Comparison of ENCODE assay signal across 8 cellular contexts in the genomic region with DNA sequence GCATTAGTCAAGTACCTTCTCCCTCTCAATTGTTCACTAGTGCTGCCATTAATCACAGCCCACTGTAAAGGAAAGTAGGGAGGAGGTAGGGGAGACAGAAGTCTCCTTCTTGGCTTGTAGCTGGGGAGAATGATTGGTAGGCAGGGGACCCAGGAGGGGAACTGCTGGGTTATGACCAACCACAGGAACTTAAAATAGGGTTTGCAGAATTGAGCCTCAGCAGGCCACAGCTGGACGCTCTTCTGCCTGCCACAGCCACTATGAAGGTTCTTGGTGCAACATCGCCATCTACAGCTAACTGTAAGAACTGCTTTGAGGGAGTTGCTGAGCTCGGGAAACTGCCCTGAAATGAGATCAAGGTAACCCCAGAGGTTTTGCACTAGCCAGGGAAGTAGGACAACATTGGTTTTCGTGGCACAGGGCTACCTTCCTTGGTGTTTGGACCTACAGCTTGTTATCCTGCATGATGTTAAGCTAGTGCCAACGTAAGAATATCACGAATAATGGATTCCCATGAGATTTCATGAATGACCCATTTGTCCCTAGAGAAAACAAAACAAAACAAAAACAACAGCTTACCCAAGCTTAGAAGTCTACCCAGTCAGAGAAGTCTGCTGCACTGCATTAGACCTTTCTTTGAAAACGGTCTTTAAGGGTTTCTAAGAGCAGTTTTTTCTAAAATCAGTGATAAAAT.
A peak's percentile ranks its signal among the peaks of the same experiment; 100 is the strongest.
DNase-seq lines count a peak whose midpoint lies in the region; ATAC-seq, FAIRE-seq and TF ChIP-seq lines count a peak whose summit lies in the region.

No MANE protein-coding gene starts in this region.

- no peaks in the 10 kb centered on the region for H4K20me1 ChIP-seq in K562 (replicated peaks; ENCODE audit: control insufficient read depth, insufficient read depth, low read length)

- DNase-seq in GM06990 (ENCODE audit: extremely low read depth, insufficient read length) (no peak), GM20000 (ENCODE audit: low spot score) (peak; percentile 46), NCI-H748 (lab: John Stamatoyannopoulos, UW; ENCODE audit: unreplicated experiment) (peak; percentile 33), K562 (ENCODE audit: extremely low read depth in 1 of 4, low spot score in 3 of 4) (peak; percentile 7 to 39 (median 14)), iPS-NIHi7 (ENCODE audit: extremely low spot score) (peak; percentile 75), suprapubic skin (ENCODE audit: low spot score in 2 of 2) (peak in 1 of 2 donors; percentile 56)
- DNase-seq in CD4-positive, alpha-beta memory T cell: no peak

- ATAC-seq in HG03457 (IDR thresholded peaks at IDR 0.05; ENCODE audit: unreplicated experiment) (peak; percentile 94), K562 (peak; percentile 33; the same call in 1 of the 3 replicates)

- no peaks in the 10 kb centered on the region for H3K4me1 ChIP-seq in K562 (replicated peaks in 1 of 2; ENCODE audit: control insufficient read depth in 2 of 2, insufficient read depth in 2 of 2, low read length in 2 of 2)
- H3K4me1 ChIP-seq in suprapubic skin: no peaks in the 10 kb centered on the region
- no peaks in the 10 kb centered on the region for H3K4me1 ChIP-seq in CD4-positive, alpha-beta memory T cell (ENCODE audit: insufficient read depth, low read length)

- H3K9me3 ChIP-seq in K562 (replicated peaks; ENCODE audit: control insufficient read depth, insufficient read depth, low read depth, low read length) (no peaks in the 10 kb centered on the region), suprapubic skin (no peaks in the 10 kb centered on the region)
- no peaks in the 10 kb centered on the region for H3K9me3 ChIP-seq in CD4-positive, alpha-beta memory T cell (ENCODE audit: control insufficient read depth in 1 of 2, low read length in 2 of 2)

- TF ChIP-seq RAD21 in K562 (CRISPR knock-in tag; conservative IDR thresholded peaks at IDR 0.05 in 1 of 2, IDR thresholded peaks at IDR 0.05 in 1 of 2): peak; percentile 31 to 46

- CTCF ChIA-PET in K562 (lab: Yijun Ruan, JAX; ENCODE audit: low intra/inter-chr PET ratio): interaction anchor here (1.0 kb wide), 1 partner anchor 1064 kb away, joined by 3 read pairs; no protein-coding TSS in a partner anchor
- CTCF ChIA-PET in CD4-positive, alpha-beta memory T cell (lab: Charles Lee; ENCODE audit: partially characterized antibody): no interaction called here

- no peaks in the 10 kb centered on the region for H3K36me3 Mint-ChIP-seq in CD4-positive, alpha-beta memory T cell

- FAIRE-seq in K562 (lab: Jason Lieb, UNC): no peak

- H3K9ac ChIP-seq in K562 (ENCODE audit: insufficient read depth in 1 of 2, low read depth in 2 of 2, low read length in 2 of 2): no peak overlapping the region

- no peaks in the 10 kb centered on the region for H3K27me3 Mint-ChIP-seq in CD4-positive, alpha-beta memory T cell

- POLR2A ChIA-PET in K562 (lab: Yijun Ruan, JAX): no interaction called here
- POLR2A ChIA-PET in CD4-positive, alpha-beta memory T cell (lab: Charles Lee; ENCODE audit: partially characterized antibody): no interaction called here

- no peak overlapping the region for H3K4me3 Mint-ChIP-seq in CD4-positive, alpha-beta memory T cell

- no peaks in the 10 kb centered on the region for H3K9me1 ChIP-seq in K562 (ENCODE audit: control insufficient read depth, insufficient read depth, low read length)

- no peaks in the 10 kb centered on the region for H3K27me3 ChIP-seq in GM06990 (replicated peaks; ENCODE audit: control insufficient read depth, insufficient read depth, low read length)
- H3K27me3 ChIP-seq in K562 (ENCODE audit: control insufficient read depth in 2 of 2, insufficient read depth in 2 of 2, low read length in 2 of 2): no peaks in the 10 kb centered on the region
- H3K27me3 ChIP-seq in suprapubic skin: no peaks in the 10 kb centered on the region
- no peaks in the 10 kb centered on the region for H3K27me3 ChIP-seq in CD4-positive, alpha-beta memory T cell (ENCODE audit: insufficient read depth, low read length)

- no TSS peak for BruUV-seq in K562 (replicated peaks; lab: Mats Ljungman, UMichigan)

- no peak overlapping the region for H3K27ac Mint-ChIP-seq in CD4-positive, alpha-beta memory T cell

- no peak for TF ChIP-seq POLR2A in K562 (conservative IDR thresholded peaks at IDR 0.05)
- no peak for TF ChIP-seq POLR2A in suprapubic skin (IDR thresholded peaks at IDR 0.05)

- peak; percentile 72 for TF ChIP-seq CTCF in GM06990 (IDR thresholded peaks at IDR 0.05; ENCODE audit: insufficient read depth, low read length, poor library complexity, severe bottlenecking)
- peak; percentile 80 for TF ChIP-seq CTCF in GM20000 (IDR thresholded peaks at IDR 0.05; ENCODE audit: extremely low read depth, missing control alignments)
- TF ChIP-seq CTCF in K562 (IDR thresholded peaks at IDR 0.05 in 2 of 3, conservative IDR thresholded peaks at IDR 0.05 in 1 of 3; ENCODE audit: insufficient read depth in 2 of 3, low read depth in 1 of 3, low read length in 3 of 3): peak; percentile 11 to 52 (median 43); a peak in 5 of 6 replicates
- TF ChIP-seq CTCF in suprapubic skin (IDR thresholded peaks at IDR 0.05): peak; percentile 50 to 76

- no peaks in the 10 kb centered on the region for H3K4me1 Mint-ChIP-seq in CD4-positive, alpha-beta memory T cell

- no peaks in the 10 kb centered on the region for H3K79me2 ChIP-seq in K562 (ENCODE audit: control insufficient read depth, insufficient read depth, low read length)

- H2AFZ ChIP-seq in K562 (ENCODE audit: low read depth, low read length): no peak overlapping the region

- peaks cover 0 to 9% (median 4%) of the 10 kb centered on the region in 8 donors for H3K9me3 Mint-ChIP-seq in CD4-positive, alpha-beta memory T cell

- H3K4me3 ChIP-seq in GM06990 (replicated peaks; ENCODE audit: low read depth, low read length) (no peak overlapping the region), K562 (no peak overlapping the region), suprapubic skin (no peak overlapping the region)
- H3K4me3 ChIP-seq in CD4-positive, alpha-beta memory T cell (ENCODE audit: low read length in 2 of 2): no peak overlapping the region

- no peaks in the 10 kb centered on the region for H3K36me3 ChIP-seq in GM06990 (ENCODE audit: control insufficient read depth, insufficient read depth, low read length)
- no peaks in the 10 kb centered on the region for H3K36me3 ChIP-seq in K562 (ENCODE audit: control insufficient read depth, insufficient read depth, low read length)
- H3K36me3 ChIP-seq in suprapubic skin: no peaks in the 10 kb centered on the region
- no peaks in the 10 kb centered on the region for H3K36me3 ChIP-seq in CD4-positive, alpha-beta memory T cell (ENCODE audit: insufficient read depth, low read length)

- TF ChIP-seq EP300 in K562 (IDR thresholded peaks at IDR 0.05; ENCODE audit: low read length): no peak
- no peak for TF ChIP-seq EP300 in suprapubic skin (IDR thresholded peaks at IDR 0.05)

- in situ Hi-C loops in K562 (cut with MboI): no loop called here

- intact Hi-C loops in K562 (cut with micrococcal nuclease): no loop called here
- intact Hi-C loops in CD4-positive, alpha-beta memory T cell (cut with micrococcal nuclease): no loop called here

- H3K27ac ChIP-seq in K562 (ENCODE audit: extremely low read depth, low read depth, low read length): no peak overlapping the region
- H3K27ac ChIP-seq in suprapubic skin: no peak overlapping the region
- H3K27ac ChIP-seq in CD4-positive, alpha-beta memory T cell (ENCODE audit: low read depth, low read length): no peak overlapping the region

- WGBS in K562 (ENCODE audit: insufficient coverage, low coverage, missing lambda C conversion rate): 2% methylated on average over 7 of the region's 7 CpGs
- WGBS in suprapubic skin: 10% methylated on average over 7 of the region's 7 CpGs

- no peak overlapping the region for H3K4me2 ChIP-seq in K562 (ENCODE audit: insufficient read depth, low read length)

TF ChIP-seq in K562, 482 proteins besides CTCF, POLR2A, EP300 and RAD21 (continues in another document):
- TF ChIP-seq, protein P1, sequence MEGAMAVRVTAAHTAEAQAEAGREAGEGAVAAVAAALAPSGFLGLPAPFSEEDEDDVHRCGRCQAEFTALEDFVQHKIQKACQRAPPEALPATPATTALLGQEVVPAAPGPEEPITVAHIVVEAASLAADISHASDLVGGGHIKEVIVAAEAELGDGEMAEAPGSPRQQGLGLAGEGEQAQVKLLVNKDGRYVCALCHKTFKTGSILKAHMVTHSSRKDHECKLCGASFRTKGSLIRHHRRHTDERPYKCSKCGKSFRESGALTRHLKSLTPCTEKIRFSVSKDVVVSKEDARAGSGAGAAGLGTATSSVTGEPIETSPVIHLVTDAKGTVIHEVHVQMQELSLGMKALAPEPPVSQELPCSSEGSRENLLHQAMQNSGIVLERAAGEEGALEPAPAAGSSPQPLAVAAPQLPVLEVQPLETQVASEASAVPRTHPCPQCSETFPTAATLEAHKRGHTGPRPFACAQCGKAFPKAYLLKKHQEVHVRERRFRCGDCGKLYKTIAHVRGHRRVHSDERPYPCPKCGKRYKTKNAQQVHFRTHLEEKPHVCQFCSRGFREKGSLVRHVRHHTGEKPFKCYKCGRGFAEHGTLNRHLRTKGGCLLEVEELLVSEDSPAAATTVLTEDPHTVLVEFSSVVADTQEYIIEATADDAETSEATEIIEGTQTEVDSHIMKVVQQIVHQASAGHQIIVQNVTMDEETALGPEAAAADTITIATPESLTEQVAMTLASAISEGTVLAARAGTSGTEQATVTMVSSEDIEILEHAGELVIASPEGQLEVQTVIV (CRISPR knock-in tag; IDR thresholded peaks at IDR 0.05; ENCODE audit: borderline replicate concordance): no peak
- no peak for TF ChIP-seq PYGO2 (tag; IDR thresholded peaks at IDR 0.05)
- no peak for TF ChIP-seq SIRT6 (IDR thresholded peaks at IDR 0.05; ENCODE audit: low read depth, low read length)
- TF ChIP-seq EP400 (IDR thresholded peaks at IDR 0.05): no peak
- TF ChIP-seq KLF13 (tag; IDR thresholded peaks at IDR 0.05; ENCODE audit: borderline replicate concordance, low read depth): no peak
- TF ChIP-seq NUFIP1 (IDR thresholded peaks at IDR 0.05; ENCODE audit: partially characterized antibody): no peak
- no peak for TF ChIP-seq BMI1 (IDR thresholded peaks at IDR 0.05; ENCODE audit: low read length)
- no peak for TF ChIP-seq HDAC3 (IDR thresholded peaks at IDR 0.05; ENCODE audit: borderline replicate concordance, partially characterized antibody)
- no peak for TF ChIP-seq ZNF696 (CRISPR knock-in tag; conservative IDR thresholded peaks at IDR 0.05)
- TF ChIP-seq ID3 (CRISPR knock-in tag; IDR thresholded peaks at IDR 0.05): no peak
- no peak for TF ChIP-seq ID3 (tag; IDR thresholded peaks at IDR 0.05)
- TF ChIP-seq NFE2 (IDR thresholded peaks at IDR 0.05; ENCODE audit: low read depth): no peak
- TF ChIP-seq TEAD4 (IDR thresholded peaks at IDR 0.05; ENCODE audit: low read length): no peak
- TF ChIP-seq TEAD4 (CRISPR knock-in tag; IDR thresholded peaks at IDR 0.05; ENCODE audit: borderline replicate concordance): no peak
- TF ChIP-seq PURB (CRISPR knock-in tag; IDR thresholded peaks at IDR 0.05; ENCODE audit: low read depth): no peak

Comparison
In these comparisons a context has a peak if more than half of its experiments do, and no peak if none do; other contexts are left out.
1. DNase-seq: peak in GM20000 (single experiment), NCI-H748 (single experiment), K562 (4 of 4) and iPS-NIHi7 (single experiment); none in GM06990 (single experiment) and CD4-positive, alpha-beta memory T cell (0 of 5).
2. Peak in every context shown above with its lines, with median percentiles within 50 percentile points of each other: CTCF ChIP-seq.